ENCODE assay signal across 26 cellular contexts in genomic region chr1:54823670-54824069, GRCh38. TPM values are rescaled to one million over a fixed set of nuclear protein-coding genes. Genes with fewer than 3 reads are reported as not detected.
"Had no signal": no experiment of that assay in that cellular context is flagged by ENCODE, and none has a peak within 500 bp of the region (broad histone marks: within the 10 kb centered on the region; RNA-seq: fewer than 3 reads in every experiment).

No MANE protein-coding gene starts in this region.

- H3K9ac ChIP-seq: neural progenitor cell, parathyroid adenoma had no signal

- H3K9me3 ChIP-seq: testis had no signal

- H3K27ac ChIP-seq: neural progenitor cell, ovary, parathyroid adenoma, psoas muscle, skin epidermis, stomach, testis, tibial artery, transverse colon, upper lobe of right lung, uterus had no signal

- H3K4me2 ChIP-seq: neural progenitor cell had no signal

- H3K4me3 ChIP-seq: neural progenitor cell, ovary, psoas muscle, skin epidermis, stomach, testis, tibial artery, transverse colon, upper lobe of right lung, uterus had no signal

- H3K79me2 ChIP-seq: parathyroid adenoma had no signal

- H3K27me3 ChIP-seq: neural progenitor cell, ovary, stomach, testis, transverse colon, upper lobe of right lung, uterus had no signal

- H3K36me3 ChIP-seq: neural progenitor cell, ovary, stomach, transverse colon, upper lobe of right lung, uterus had no signal

- H2AFZ ChIP-seq: neural progenitor cell, parathyroid adenoma had no signal

- DNase-seq: naive thymus-derived CD4-positive, alpha-beta T cell; natural killer cell; occipital lobe; ovary; posterior cingulate gyrus; psoas muscle; right cardiac atrium; stimulated activated CD4-positive, alpha-beta T cell treated with anti-CD3 and anti-CD28 coated beads, Interleukin-15, amount 100 ng/mL, for 24 hours; stimulated activated CD4-positive, alpha-beta T cell treated with anti-CD3 and anti-CD28 coated beads, Interleukin-2, amount 100 ng/mL, for 24 hours; stimulated activated CD4-positive, alpha-beta T cell treated with anti-CD3 and anti-CD28 coated beads, Interleukin-2, amount 100 ng/mL, for 48 hours; stimulated activated CD4-positive, alpha-beta T cell treated with anti-CD3 and anti-CD28 coated beads, Interleukin-4, amount 100 ng/mL, for 24 hours; stimulated activated naive B cell treated with anti-CD40 and anti-IgM and Interleukin-4, amounts not matched to agents 10 μg/mL and 1 μg/mL and 100 μg/mL, for 72 hours; stimulated activated naive CD4-positive, alpha-beta T cell treated with Interleukin-2 at 50 U/mL for 16 hours; stomach; testis; tibial artery; transverse colon; upper lobe of right lung; uterus had no signal

- ATAC-seq: naive thymus-derived CD4-positive, alpha-beta T cell; natural killer cell; psoas muscle; right cardiac atrium; sciatic nerve; stimulated activated effector memory CD8-positive, alpha-beta T cell treated with anti-CD3 and anti-CD28 coated beads, Interleukin-12 subunit alpha, Interleukin-12 subunit beta, amount 100 ng/mL, for 72 hours; stimulated activated naive B cell treated with anti-CD40 and anti-IgM and Interleukin-4, amounts not matched to agents 10 μg/mL and 1 μg/mL and 100 μg/mL, for 72 hours; upper lobe of right lung had no signal

- H3K4me1 ChIP-seq: neural progenitor cell, parathyroid adenoma, psoas muscle, stomach, testis, tibial artery, transverse colon, upper lobe of right lung, uterus had no signal

RNA-seq across cellular contexts. Expression of gene TTC22, which starts 22.5 kb away (rescaled TPM):
- total RNA-seq: osteoblast had no signal
- polyA plus RNA-seq: neural cell had no signal
